In the genomic region with DNA sequence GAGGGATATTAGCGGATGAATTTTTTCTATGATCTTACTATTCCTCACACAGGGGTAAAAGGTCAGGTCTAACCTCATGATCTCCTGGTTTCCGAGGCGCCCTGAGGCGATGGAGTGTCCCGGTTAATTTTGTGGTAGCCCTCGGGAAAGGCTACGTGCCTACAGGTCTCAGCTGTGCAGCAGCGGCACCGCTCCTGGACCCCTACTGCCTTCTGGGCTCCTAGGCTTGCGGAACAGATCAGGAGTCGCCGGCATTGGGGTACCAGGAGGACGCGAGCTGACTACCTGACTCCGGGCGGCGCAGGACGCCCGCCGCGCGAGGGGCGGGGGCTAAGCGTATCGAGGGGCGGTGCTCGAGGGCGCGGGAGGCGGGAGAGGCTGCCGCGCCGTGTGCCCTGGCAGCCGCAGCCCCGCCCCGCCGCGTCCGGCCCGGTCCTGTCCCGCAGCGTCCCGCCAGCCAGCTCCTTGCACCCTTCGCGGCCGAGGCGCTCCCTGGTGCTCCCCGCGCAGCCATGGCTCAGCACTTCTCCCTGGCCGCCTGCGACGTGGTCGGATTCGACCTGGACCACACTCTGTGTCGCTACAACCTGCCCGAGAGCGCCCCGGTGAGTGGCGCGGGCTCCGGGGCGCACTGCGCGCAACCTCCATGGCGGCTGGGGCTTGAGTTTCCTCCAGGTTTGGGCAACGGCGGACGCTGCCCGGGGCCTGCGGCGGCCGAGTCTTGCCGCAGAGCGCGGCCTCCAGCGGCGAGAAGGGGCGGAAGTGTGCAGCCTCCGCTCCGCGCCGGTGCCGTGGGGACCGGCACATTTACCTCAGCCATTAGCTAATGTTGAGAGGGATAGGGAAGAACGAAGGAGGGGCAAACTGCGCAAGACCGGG, we compare ENCODE assay signal across 8 cellular contexts. TPM values are rescaled to one million over a fixed set of nuclear protein-coding genes. Genes with fewer than 3 reads are reported as not detected.
DNase-seq lines count a peak whose midpoint lies in the region; TF ChIP-seq lines count a peak whose summit lies in the region.

A gene (plus strand): TSS at position 435 of the 879 bp plus-strand sequence. CDS start 78 bp downstream, at position 513.

- peaks cover 14% of the 10 kb centered on the region; the same call in 1 of the 2 replicates for H3F3A ChIP-seq in GM23248 (ENCODE audit: insufficient read depth)

- TF ChIP-seq CTCF in foreskin fibroblast (IDR thresholded peaks at IDR 0.05; ENCODE audit: low read depth, low read length), result peak; percentile 30

- no peaks in the 10 kb centered on the region for H3K27me3 ChIP-seq in GM23248 (replicated peaks; ENCODE audit: insufficient read depth)
- no peaks in the 10 kb centered on the region; the same call in 1 of the 2 replicates for H3K27me3 ChIP-seq in Karpas-422 (ENCODE audit: low read length)
- no peaks in the 10 kb centered on the region for H3K27me3 ChIP-seq in neuron (ENCODE audit: insufficient read depth, low read length)

- H3K4me1 ChIP-seq in GM23248 (ENCODE audit: insufficient read depth) (0 out of 2 replicates have a peak, but pooled peaks cover 5% of the 10 kb centered on the region), Karpas-422 (ENCODE audit: low read length) (peaks cover 21% of the 10 kb centered on the region), neuron (ENCODE audit: insufficient read depth, low read length) (peaks cover 6% of the 10 kb centered on the region)

- H3K9me2 ChIP-seq in GM23248 (ENCODE audit: insufficient read depth) (no peaks in the 10 kb centered on the region), Karpas-422 (replicated peaks; ENCODE audit: insufficient read depth, low read length) (no peaks in the 10 kb centered on the region)

- H3K79me2 ChIP-seq in GM23248 (ENCODE audit: insufficient read depth) (no peaks in the 10 kb centered on the region), Karpas-422 (ENCODE audit: low read length) (no peaks in the 10 kb centered on the region)

- H3K36me3 ChIP-seq in GM23248 (ENCODE audit: low read depth), result no peaks in the 10 kb centered on the region
- H3K36me3 ChIP-seq in Karpas-422 (ENCODE audit: insufficient read depth, low read length), result no peaks in the 10 kb centered on the region
- no peaks in the 10 kb centered on the region for H3K36me3 ChIP-seq in neuron (ENCODE audit: insufficient read depth, low read length)

- H3K4me3 ChIP-seq in GM23248, result peak within 1 kb of the TSS; percentile 82
- peak within 1 kb of the TSS; percentile 80 for H3K4me3 ChIP-seq in Karpas-422 (ENCODE audit: low read length)
- peak within 1 kb of the TSS; percentile 70 to 80 for H3K4me3 ChIP-seq in foreskin fibroblast (ENCODE audit: low read depth in 1 of 2, low read length in 2 of 2)
- H3K4me3 ChIP-seq in neuron (ENCODE audit: low read length), result peak within 1 kb of the TSS; percentile 82

- WGBS in GM23248 (ENCODE audit: low coverage in 1 of 2, low lambda C conversion rate in 2 of 2, missing lambda C conversion rate in 2 of 2), 2 experiments, result 1% methylated on average over 60 to 64 of the region's 87 CpGs

- no peaks in the 10 kb centered on the region for H4K20me1 ChIP-seq in GM23248 (ENCODE audit: insufficient read depth)
- no peaks in the 10 kb centered on the region for H4K20me1 ChIP-seq in Karpas-422 (ENCODE audit: insufficient read depth, low read depth, low read length)

- H3K9ac ChIP-seq in GM23248, result peak within 1 kb of the TSS; percentile 78
- peak within 1 kb of the TSS; percentile 82 for H3K9ac ChIP-seq in Karpas-422 (ENCODE audit: low read length)

- H3K4me2 ChIP-seq in GM23248 (ENCODE audit: unreplicated experiment) (peak within 1 kb of the TSS; percentile 82), Karpas-422 (ENCODE audit: low read depth, low read length, poor library complexity, severe bottlenecking) (peak within 1 kb of the TSS; percentile 92)

- TF ChIP-seq POLR2A in Raji (IDR thresholded peaks at IDR 0.05; ENCODE audit: insufficient read depth, low read depth, low read length), result peak; percentile 50

- H3K27ac ChIP-seq in GM23248, result peak within 1 kb of the TSS; percentile 51
- H3K27ac ChIP-seq in Karpas-422 (ENCODE audit: low read length), result no peak within 1 kb of the TSS
- H3K27ac ChIP-seq in substantia nigra (ENCODE audit: low read depth, low read length, poor library complexity, severe bottlenecking), result peak within 1 kb of the TSS; percentile 96

- in situ Hi-C loops in GM23248 (cut with MboI), result no loop called here

- H2AFZ ChIP-seq in GM23248 (peak within 1 kb of the TSS; percentile 86), Karpas-422 (ENCODE audit: low read length) (peak within 1 kb of the TSS; percentile 99), neuron (ENCODE audit: low read depth, low read length) (peak within 1 kb of the TSS; percentile 78)

- no peaks in the 10 kb centered on the region for H3K9me3 ChIP-seq in GM23248 (ENCODE audit: low read depth)
- peaks cover 4% of the 10 kb centered on the region for H3K9me3 ChIP-seq in Karpas-422 (ENCODE audit: low read length)
- H3K9me3 ChIP-seq in neuron (ENCODE audit: low read length), result peaks cover 7% of the 10 kb centered on the region

- DNase-seq in ELR (ENCODE audit: low read depth), result peak; percentile 88
- DNase-seq in GM23248, result peak; percentile 86
- DNase-seq in Karpas-422, result peak; percentile 94
- DNase-seq in activated effector memory CD4-positive, alpha-beta T cell treated with anti-CD3 and anti-CD28 coated beads, Interleukin-2, amount 50 U/mL, for 16 hours, result peak; percentile 94
- DNase-seq in foreskin fibroblast, result peak; percentile 74 to 92
- DNase-seq in substantia nigra (lab: John Stamatoyannopoulos, UW), result peak; percentile 16 to 90 (median 76)

RNA-seq across cellular contexts. Expression of the gene that starts here (rescaled TPM):
- total RNA-seq in GM23248 (2014; rRNA removed; shearing (Covaris generic)), result 1.8 and 3.4 TPM in 2 replicates
- 15.0 and 15.4 TPM in 2 replicates for polyA plus RNA-seq in GM23248 (2016; fragmentation: Nextera tagmentation; extraction: Ambion mirVana)
- 3.0 and 6.8 TPM in 2 replicates for total RNA-seq in Karpas-422 (2014; rRNA removed; shearing (Covaris generic); ENCODE audit: low replicate concordance)
